Comparison of ENCODE assay signal across 10 cellular contexts in genomic region chr12:49983892-49984291, GRCh38. TPM values are rescaled to one million over a fixed set of nuclear protein-coding genes. Genes with fewer than 3 reads are reported as not detected.
DNase-seq lines count a peak whose midpoint lies in the region; FAIRE-seq and TF ChIP-seq lines count a peak whose summit lies in the region.
"Had no signal": no experiment of that assay in that cellular context is flagged by ENCODE, and none has a peak within 500 bp of the region (broad histone marks: within the 10 kb centered on the region; RNA-seq: fewer than 3 reads in every experiment).

No MANE protein-coding gene starts in this region.

- peaks cover 0 to 47% (median 43%) of the 10 kb centered on the region in 11 experiments; a peak in 20 of 22 replicates for H3K36me3 ChIP-seq in BLaER1 treated with 17β-estradiol and CSF1 and Interleukin-3, amounts not matched to agents 10 nM and 100 nM
- H3K36me3 ChIP-seq in bronchial epithelial cell (ENCODE audit: control insufficient read depth, insufficient read depth, low read length): no peaks in the 10 kb centered on the region

- no peaks in the 10 kb centered on the region for H3K27me3 Mint-ChIP-seq in mesothelial cell of epicardium (ENCODE audit: low read depth)

- no peaks in the 10 kb centered on the region for H3K9me3 Mint-ChIP-seq in mesothelial cell of epicardium

- H3K4me3 ChIP-seq in BLaER1 treated with 17β-estradiol and CSF1 and Interleukin-3, amounts not matched to agents 10 nM and 100 nM: peak overlapping the region in 2 of 10 experiments; percentile 10 to 21; a peak in 3 of 20 replicates
- H3K4me3 ChIP-seq in bronchial epithelial cell (ENCODE audit: low read depth, low read length): no peak overlapping the region

- no peaks in the 10 kb centered on the region for H3K27me3 ChIP-seq in BLaER1 treated with 17β-estradiol and CSF1 and Interleukin-3, amounts not matched to agents 10 nM and 100 nM
- H3K27me3 ChIP-seq in bronchial epithelial cell (ENCODE audit: control insufficient read depth, insufficient read depth, low read length): no peaks in the 10 kb centered on the region

- peak; percentile 73 for DNase-seq in NCI-H1092 treated with DMSO at 0.1 percent for 48 hours (lab: John Stamatoyannopoulos, UW)
- DNase-seq in bronchial epithelial cell (ENCODE audit: low read depth): peak; percentile 72
- no peak for DNase-seq in mesothelial cell of epicardium (ENCODE audit: low spot score in 2 of 2, unreplicated experiment in 2 of 2)
- DNase-seq in stimulated activated CD4-positive, alpha-beta T cell treated with anti-CD3 and anti-CD28 coated beads, Interleukin-12 subunit alpha, Interleukin-12 subunit beta, amount 100 ng/mL, for 4 hours: no peak
- no peak for DNase-seq in KBM-7
- no peak for DNase-seq in activated gamma-delta T cell (lab: John Stamatoyannopoulos, UW)
- no peak for DNase-seq in activated T-cell treated with anti-CD3 and anti-CD28 coated beads, Interleukin-2, amount 50 U/mL, for 1 hour

- TF ChIP-seq CTCF in bronchial epithelial cell (IDR thresholded peaks at IDR 0.05; ENCODE audit: insufficient read depth, low read length, severe bottlenecking): no peak
- TF ChIP-seq CTCF in mesothelial cell of epicardium (IDR thresholded peaks at IDR 0.05; ENCODE audit: unreplicated experiment): no peak

- peak overlapping the region in 6 of 11 experiments; percentile 6 to 58 (median 30); a peak in 10 of 22 replicates for H3K9ac ChIP-seq in BLaER1 treated with 17β-estradiol and CSF1 and Interleukin-3, amounts not matched to agents 10 nM and 100 nM

- peak overlapping the region; percentile 40 for H3K27ac Mint-ChIP-seq in mesothelial cell of epicardium

- in situ Hi-C loops in KBM-7 (cut with MboI; ENCODE audit: low pct_unique_long_range_greater_than_20kb, low sequenced_read_pairs): no loop called here

- peak overlapping the region in 6 of 11 experiments; percentile 6 to 78 (median 72); a peak in 10 of 22 replicates for H3K27ac ChIP-seq in BLaER1 treated with 17β-estradiol and CSF1 and Interleukin-3, amounts not matched to agents 10 nM and 100 nM

- H3K9me3 ChIP-seq in BLaER1 treated with 17β-estradiol and CSF1 and Interleukin-3, amounts not matched to agents 10 nM and 100 nM (replicated peaks in 1 of 11): no peaks in the 10 kb centered on the region; a peak in 1 of 22 replicates

- H4K20me1 ChIP-seq in BLaER1 treated with 17β-estradiol and CSF1 and Interleukin-3, amounts not matched to agents 10 nM and 100 nM: no peaks in the 10 kb centered on the region

- no peak overlapping the region for H3K4me3 Mint-ChIP-seq in mesothelial cell of epicardium

- peak overlapping the region in 9 of 11 experiments; percentile 20 to 94 (median 72); a peak in 16 of 22 replicates for H3K4me2 ChIP-seq in BLaER1 treated with 17β-estradiol and CSF1 and Interleukin-3, amounts not matched to agents 10 nM and 100 nM

- H3K36me3 Mint-ChIP-seq in mesothelial cell of epicardium: peaks cover 8% of the 10 kb centered on the region

- H3K4me1 ChIP-seq in BLaER1 treated with 17β-estradiol and CSF1 and Interleukin-3, amounts not matched to agents 10 nM and 100 nM: peaks cover 0 to 100% (median 91%) of the 10 kb centered on the region in 10 experiments; a peak in 19 of 20 replicates

- FAIRE-seq in bronchial epithelial cell (lab: Jason Lieb, UNC): no peak

- peaks cover 36% of the 10 kb centered on the region for H3K4me1 Mint-ChIP-seq in mesothelial cell of epicardium

RNA-seq across cellular contexts. Expression of gene AQP6, which starts 11.1 kb away (rescaled TPM):
- total RNA-seq in bronchial epithelial cell: under 0.01 TPM in 1 of 2 replicates, not detected in the other
- 0.11 to 0.16 TPM (median 0.11 TPM) in 3 replicates for total RNA-seq in mesothelial cell of epicardium
- total RNA-seq: lung microvascular endothelial cell had no signal

RNA-seq across cellular contexts. Expression of gene AQP5, which starts 22.2 kb away (rescaled TPM):
- total RNA-seq in bronchial epithelial cell (1.3 and 9.9 TPM in 2 replicates), mesothelial cell of epicardium (0.16 TPM in 1 of 3 replicates, not detected in the others)
- total RNA-seq: lung microvascular endothelial cell had no signal

RNA-seq across cellular contexts. Expression of gene AQP2, which starts 33.4 kb away (rescaled TPM):
- total RNA-seq in bronchial epithelial cell (not detected in 2 replicates), mesothelial cell of epicardium (not detected in 3 replicates)
- total RNA-seq: lung microvascular endothelial cell, temporal lobe had no signal

RNA-seq across cellular contexts. Expression of gene RACGAP1, which starts 41.4 kb away (rescaled TPM):
- total RNA-seq in bronchial epithelial cell (9.6 and 11.3 TPM in 2 replicates), mesothelial cell of epicardium (28.0 to 34.8 TPM (median 29.8 TPM) in 3 replicates)

Comparison
In these comparisons a context has a peak if more than half of its experiments do, and no peak if none do; other contexts are left out.
1. DNase-seq: peak in NCI-H1092 treated with DMSO at 0.1 percent for 48 hours (single experiment) and bronchial epithelial cell (single experiment); none in mesothelial cell of epicardium (0 of 2), stimulated activated CD4-positive, alpha-beta T cell treated with anti-CD3 and anti-CD28 coated beads, Interleukin-12 subunit alpha, Interleukin-12 subunit beta, amount 100 ng/mL, for 4 hours (single experiment), KBM-7 (single experiment), activated gamma-delta T cell (single experiment) and activated T-cell treated with anti-CD3 and anti-CD28 coated beads, Interleukin-2, amount 50 U/mL, for 1 hour (single experiment).